Comparison of ENCODE assay signal across 1 cellular context in the genomic region with DNA sequence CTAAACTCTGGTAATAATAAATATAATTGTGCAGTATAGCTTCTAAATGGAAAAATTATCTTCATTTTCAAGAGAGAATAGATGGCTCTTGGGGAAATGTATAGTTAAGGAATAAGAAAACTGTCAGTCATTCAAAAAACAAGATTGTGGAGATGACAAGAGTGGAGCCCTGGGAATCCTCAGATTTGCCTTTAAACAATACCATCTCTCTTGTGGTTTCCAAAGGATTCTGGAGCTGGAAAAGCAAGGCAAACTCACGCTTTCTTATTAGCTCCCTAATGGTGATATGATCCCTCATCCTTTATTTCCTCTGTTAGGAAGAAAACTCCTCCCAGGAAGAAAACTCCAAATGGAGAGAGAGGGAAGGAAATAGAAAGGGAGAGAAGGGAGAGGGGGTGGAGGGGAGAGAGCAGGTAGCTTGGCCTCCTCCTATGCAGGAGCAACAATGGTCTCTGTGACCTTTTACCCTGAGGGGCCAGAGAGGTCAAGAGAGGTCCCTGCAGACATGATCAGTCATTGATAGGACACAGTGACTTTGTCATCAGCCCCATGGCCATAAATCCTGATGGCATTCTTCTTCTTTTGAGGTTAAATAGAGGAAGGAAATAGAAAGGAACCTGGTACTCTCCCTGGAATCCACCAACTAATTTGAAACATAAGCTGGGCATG.
TF ChIP-seq lines count a peak whose summit lies in the region.

No MANE protein-coding gene starts in this region.

TF ChIP-seq in IMR-90, 13 proteins besides CTCF, POLR2A, EP300 and RAD21 (continued from another document):
- TF ChIP-seq, protein P1, sequence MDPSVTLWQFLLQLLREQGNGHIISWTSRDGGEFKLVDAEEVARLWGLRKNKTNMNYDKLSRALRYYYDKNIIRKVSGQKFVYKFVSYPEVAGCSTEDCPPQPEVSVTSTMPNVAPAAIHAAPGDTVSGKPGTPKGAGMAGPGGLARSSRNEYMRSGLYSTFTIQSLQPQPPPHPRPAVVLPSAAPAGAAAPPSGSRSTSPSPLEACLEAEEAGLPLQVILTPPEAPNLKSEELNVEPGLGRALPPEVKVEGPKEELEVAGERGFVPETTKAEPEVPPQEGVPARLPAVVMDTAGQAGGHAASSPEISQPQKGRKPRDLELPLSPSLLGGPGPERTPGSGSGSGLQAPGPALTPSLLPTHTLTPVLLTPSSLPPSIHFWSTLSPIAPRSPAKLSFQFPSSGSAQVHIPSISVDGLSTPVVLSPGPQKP (IDR thresholded peaks at IDR 0.05; ENCODE audit: borderline replicate concordance, low read depth, low read length), result no peak
- no peak for TF ChIP-seq MXI1 (IDR thresholded peaks at IDR 0.05; ENCODE audit: borderline replicate concordance, low read depth, low read length)
- no peak for TF ChIP-seq FOS (IDR thresholded peaks at IDR 0.05; ENCODE audit: low read depth, low read length)
- TF ChIP-seq RCOR1 (IDR thresholded peaks at IDR 0.05; ENCODE audit: insufficient replicate concordance, low read length), result no peak
- TF ChIP-seq NFE2L2 (IDR thresholded peaks at IDR 0.05; ENCODE audit: low read depth, low read length), result no peak
